ENCODE assay signal across 8 cellular contexts in the genomic region with DNA sequence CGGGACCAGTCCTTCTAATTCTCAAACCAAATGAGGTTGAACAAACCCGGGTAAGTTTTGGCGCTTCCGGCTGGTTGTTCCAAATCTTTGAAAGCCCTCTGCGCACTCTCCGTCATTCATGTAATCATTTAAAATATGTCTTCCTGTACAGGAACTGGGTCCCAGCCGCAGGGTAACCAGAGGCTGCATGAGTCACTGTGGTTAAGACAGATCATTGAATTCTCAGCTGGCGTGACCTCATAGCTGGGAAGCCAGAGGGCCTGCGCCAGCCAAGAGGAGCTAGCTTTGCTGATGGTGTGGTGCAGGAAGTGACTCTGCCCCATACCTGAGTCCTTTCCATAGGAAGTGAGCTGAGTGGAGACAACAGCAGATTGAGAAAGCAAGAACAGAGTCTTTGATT.
A peak's percentile ranks its signal among the peaks of the same experiment; 100 is the strongest.
DNase-seq lines count a peak whose midpoint lies in the region; ATAC-seq and TF ChIP-seq lines count a peak whose summit lies in the region.

No MANE protein-coding gene starts in this region.

- no peak for TF ChIP-seq CTCF in astrocyte of the spinal cord (IDR thresholded peaks at IDR 0.05; ENCODE audit: low read depth, low read length)

- in situ Hi-C loops in astrocyte of the spinal cord (cut with HindIII; ENCODE audit: low sequenced_read_pairs): no loop called here

- ATAC-seq in GM19452 (IDR thresholded peaks at IDR 0.05; ENCODE audit: unreplicated experiment): no peak

- H3K4me3 ChIP-seq in astrocyte of the spinal cord (ENCODE audit: low read depth, low read length): no peak overlapping the region

- DNase-seq in DMS53 (lab: John Stamatoyannopoulos, UW) (peak; percentile 30), DMS53 treated with DMSO at 0.1 percent for 48 hours (lab: John Stamatoyannopoulos, UW; ENCODE audit: unreplicated experiment) (no peak), UCSD-AML1 (lab: John Stamatoyannopoulos, UW; ENCODE audit: unreplicated experiment) (peak; percentile 87), astrocyte of the spinal cord (ENCODE audit: low read depth, low spot score) (peak; percentile 100), lung microvascular endothelial cell (ENCODE audit: low read depth in 2 of 2) (peak; percentile 17 to 72), anterior cingulate cortex (lab: John Stamatoyannopoulos, UW) (no peak)
- peak; percentile 82 to 87 for DNase-seq in stimulated activated CD8-positive, alpha-beta memory T cell treated with anti-CD3 and anti-CD28 coated beads, Interleukin-7, amount 100 ng/mL, for 4 hours (ENCODE audit: low read depth in 2 of 2)

Comparison
In these comparisons a context has a peak if more than half of its experiments do, and no peak if none do; other contexts are left out.
1. DNase-seq: peak in DMS53 (single experiment), UCSD-AML1 (single experiment), astrocyte of the spinal cord (single experiment), lung microvascular endothelial cell (2 of 2) and stimulated activated CD8-positive, alpha-beta memory T cell treated with anti-CD3 and anti-CD28 coated beads, Interleukin-7, amount 100 ng/mL, for 4 hours (2 of 2); none in DMS53 treated with DMSO at 0.1 percent for 48 hours (single experiment) and anterior cingulate cortex (0 of 58).